In the genomic region with DNA sequence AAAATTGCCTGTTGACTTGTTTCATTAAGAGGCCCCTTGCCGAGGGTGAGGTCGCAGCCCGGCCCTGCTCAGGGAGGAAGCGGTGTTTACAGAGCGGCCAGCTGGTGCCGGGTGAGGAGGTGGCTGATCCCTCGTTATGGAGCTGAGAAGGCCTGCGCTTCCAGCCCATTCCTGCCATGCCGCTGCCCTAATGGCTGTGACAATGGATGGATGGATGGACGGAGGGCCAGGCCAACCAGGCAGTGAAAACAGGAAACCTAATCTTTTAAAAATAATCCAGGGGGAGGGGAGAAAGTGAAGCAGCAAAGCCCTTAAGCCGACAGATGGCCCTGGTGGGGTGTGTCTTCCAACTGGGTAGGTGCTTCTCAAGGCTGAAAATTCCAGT, we compare ENCODE assay signal across 1 cellular context.
TF ChIP-seq lines count a peak whose summit lies in the region.

No MANE protein-coding gene starts in this region.

TF ChIP-seq in HepG2, 621 proteins besides CTCF, POLR2A, EP300 and RAD21 (continued from another document and continues in another):
- TF ChIP-seq, protein P1, sequence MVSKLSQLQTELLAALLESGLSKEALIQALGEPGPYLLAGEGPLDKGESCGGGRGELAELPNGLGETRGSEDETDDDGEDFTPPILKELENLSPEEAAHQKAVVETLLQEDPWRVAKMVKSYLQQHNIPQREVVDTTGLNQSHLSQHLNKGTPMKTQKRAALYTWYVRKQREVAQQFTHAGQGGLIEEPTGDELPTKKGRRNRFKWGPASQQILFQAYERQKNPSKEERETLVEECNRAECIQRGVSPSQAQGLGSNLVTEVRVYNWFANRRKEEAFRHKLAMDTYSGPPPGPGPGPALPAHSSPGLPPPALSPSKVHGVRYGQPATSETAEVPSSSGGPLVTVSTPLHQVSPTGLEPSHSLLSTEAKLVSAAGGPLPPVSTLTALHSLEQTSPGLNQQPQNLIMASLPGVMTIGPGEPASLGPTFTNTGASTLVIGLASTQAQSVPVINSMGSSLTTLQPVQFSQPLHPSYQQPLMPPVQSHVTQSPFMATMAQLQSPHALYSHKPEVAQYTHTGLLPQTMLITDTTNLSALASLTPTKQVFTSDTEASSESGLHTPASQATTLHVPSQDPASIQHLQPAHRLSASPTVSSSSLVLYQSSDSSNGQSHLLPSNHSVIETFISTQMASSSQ (IDR thresholded peaks at IDR 0.05; ENCODE audit: low read depth): no peak
- TF ChIP-seq, protein P1 (CRISPR knock-in tag; IDR thresholded peaks at IDR 0.05; ENCODE audit: borderline replicate concordance): peak; percentile 43; the same call in 1 of the 2 replicates
- TF ChIP-seq NR2F2 (IDR thresholded peaks at IDR 0.05; ENCODE audit: borderline replicate concordance, low read depth) (peak; percentile 39; the same call in 1 of the 2 replicates), ZSCAN22 (CRISPR knock-in tag; IDR thresholded peaks at IDR 0.05) (no peak), ZNF230 (CRISPR knock-in tag; IDR thresholded peaks at IDR 0.05) (0 out of 2 replicates have a peak, but pooled peaks have one; percentile 21), GATAD2A (CRISPR knock-in tag; IDR thresholded peaks at IDR 0.05) (0 out of 2 replicates have a peak, but pooled peaks have one; percentile 36), NR2F1 (CRISPR knock-in tag; IDR thresholded peaks at IDR 0.05) (peak; percentile 18 to 19; a peak in 1 of 4 replicates), ARNT2 (CRISPR knock-in tag; IDR thresholded peaks at IDR 0.05; ENCODE audit: low read depth) (no peak), FOXA3 (CRISPR knock-in tag; IDR thresholded peaks at IDR 0.05) (peak; percentile 93), TBX2 (CRISPR knock-in tag; IDR thresholded peaks at IDR 0.05; ENCODE audit: borderline replicate concordance) (peak; percentile 53; the same call in 1 of the 2 replicates), RFX3 (CRISPR knock-in tag; IDR thresholded peaks at IDR 0.05) (no peak), MTA1 (CRISPR knock-in tag; IDR thresholded peaks at IDR 0.05; ENCODE audit: borderline replicate concordance) (peak; percentile 69; the same call in 1 of the 2 replicates), ARNTL (CRISPR knock-in tag; IDR thresholded peaks at IDR 0.05) (peak; percentile 56; the same call in 1 of the 2 replicates), ZNF777 (CRISPR knock-in tag; IDR thresholded peaks at IDR 0.05) (no peak), MED1 (CRISPR knock-in tag; IDR thresholded peaks at IDR 0.05) (peak; percentile 24; the same call in 1 of the 2 replicates), FOXA1 (IDR thresholded peaks at IDR 0.05) (no peak), FOXA1 (CRISPR knock-in tag; IDR thresholded peaks at IDR 0.05) (peak; percentile 98), ZNF232 (CRISPR knock-in tag; IDR thresholded peaks at IDR 0.05; ENCODE audit: borderline replicate concordance) (0 out of 2 replicates have a peak, but pooled peaks have one; percentile 9), ZNF292 (CRISPR knock-in tag; IDR thresholded peaks at IDR 0.05; ENCODE audit: borderline replicate concordance, low read depth) (peak; percentile 90; the same call in 1 of the 2 replicates), HDAC1 (CRISPR knock-in tag; IDR thresholded peaks at IDR 0.05) (peak; percentile 74), ZNF3 (CRISPR knock-in tag; IDR thresholded peaks at IDR 0.05) (no peak), HMGA1 (CRISPR knock-in tag; conservative IDR thresholded peaks at IDR 0.05) (no peak), ZBTB38 (CRISPR knock-in tag; IDR thresholded peaks at IDR 0.05) (peak; percentile 73), ZFX (CRISPR knock-in tag; IDR thresholded peaks at IDR 0.05; ENCODE audit: low read depth) (peak; percentile 38; the same call in 1 of the 2 replicates), CBFB (CRISPR knock-in tag; IDR thresholded peaks at IDR 0.05) (no peak)
- TF ChIP-seq, protein P2, sequence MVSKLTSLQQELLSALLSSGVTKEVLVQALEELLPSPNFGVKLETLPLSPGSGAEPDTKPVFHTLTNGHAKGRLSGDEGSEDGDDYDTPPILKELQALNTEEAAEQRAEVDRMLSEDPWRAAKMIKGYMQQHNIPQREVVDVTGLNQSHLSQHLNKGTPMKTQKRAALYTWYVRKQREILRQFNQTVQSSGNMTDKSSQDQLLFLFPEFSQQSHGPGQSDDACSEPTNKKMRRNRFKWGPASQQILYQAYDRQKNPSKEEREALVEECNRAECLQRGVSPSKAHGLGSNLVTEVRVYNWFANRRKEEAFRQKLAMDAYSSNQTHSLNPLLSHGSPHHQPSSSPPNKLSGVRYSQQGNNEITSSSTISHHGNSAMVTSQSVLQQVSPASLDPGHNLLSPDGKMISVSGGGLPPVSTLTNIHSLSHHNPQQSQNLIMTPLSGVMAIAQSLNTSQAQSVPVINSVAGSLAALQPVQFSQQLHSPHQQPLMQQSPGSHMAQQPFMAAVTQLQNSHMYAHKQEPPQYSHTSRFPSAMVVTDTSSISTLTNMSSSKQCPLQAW (CRISPR knock-in tag; IDR thresholded peaks at IDR 0.05): peak; percentile 61; the same call in 1 of the 2 replicates
- TF ChIP-seq, protein P3, sequence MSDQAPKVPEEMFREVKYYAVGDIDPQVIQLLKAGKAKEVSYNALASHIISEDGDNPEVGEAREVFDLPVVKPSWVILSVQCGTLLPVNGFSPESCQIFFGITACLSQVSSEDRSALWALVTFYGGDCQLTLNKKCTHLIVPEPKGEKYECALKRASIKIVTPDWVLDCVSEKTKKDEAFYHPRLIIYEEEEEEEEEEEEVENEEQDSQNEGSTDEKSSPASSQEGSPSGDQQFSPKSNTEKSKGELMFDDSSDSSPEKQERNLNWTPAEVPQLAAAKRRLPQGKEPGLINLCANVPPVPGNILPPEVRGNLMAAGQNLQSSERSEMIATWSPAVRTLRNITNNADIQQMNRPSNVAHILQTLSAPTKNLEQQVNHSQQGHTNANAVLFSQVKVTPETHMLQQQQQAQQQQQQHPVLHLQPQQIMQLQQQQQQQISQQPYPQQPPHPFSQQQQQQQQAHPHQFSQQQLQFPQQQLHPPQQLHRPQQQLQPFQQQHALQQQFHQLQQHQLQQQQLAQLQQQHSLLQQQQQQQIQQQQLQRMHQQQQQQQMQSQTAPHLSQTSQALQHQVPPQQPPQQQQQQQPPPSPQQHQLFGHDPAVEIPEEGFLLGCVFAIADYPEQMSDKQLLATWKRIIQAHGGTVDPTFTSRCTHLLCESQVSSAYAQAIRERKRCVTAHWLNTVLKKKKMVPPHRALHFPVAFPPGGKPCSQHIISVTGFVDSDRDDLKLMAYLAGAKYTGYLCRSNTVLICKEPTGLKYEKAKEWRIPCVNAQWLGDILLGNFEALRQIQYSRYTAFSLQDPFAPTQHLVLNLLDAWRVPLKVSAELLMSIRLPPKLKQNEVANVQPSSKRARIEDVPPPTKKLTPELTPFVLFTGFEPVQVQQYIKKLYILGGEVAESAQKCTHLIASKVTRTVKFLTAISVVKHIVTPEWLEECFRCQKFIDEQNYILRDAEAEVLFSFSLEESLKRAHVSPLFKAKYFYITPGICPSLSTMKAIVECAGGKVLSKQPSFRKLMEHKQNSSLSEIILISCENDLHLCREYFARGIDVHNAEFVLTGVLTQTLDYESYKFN (CRISPR knock-in tag; conservative IDR thresholded peaks at IDR 0.05): peak; percentile 75
- TF ChIP-seq, protein P4, sequence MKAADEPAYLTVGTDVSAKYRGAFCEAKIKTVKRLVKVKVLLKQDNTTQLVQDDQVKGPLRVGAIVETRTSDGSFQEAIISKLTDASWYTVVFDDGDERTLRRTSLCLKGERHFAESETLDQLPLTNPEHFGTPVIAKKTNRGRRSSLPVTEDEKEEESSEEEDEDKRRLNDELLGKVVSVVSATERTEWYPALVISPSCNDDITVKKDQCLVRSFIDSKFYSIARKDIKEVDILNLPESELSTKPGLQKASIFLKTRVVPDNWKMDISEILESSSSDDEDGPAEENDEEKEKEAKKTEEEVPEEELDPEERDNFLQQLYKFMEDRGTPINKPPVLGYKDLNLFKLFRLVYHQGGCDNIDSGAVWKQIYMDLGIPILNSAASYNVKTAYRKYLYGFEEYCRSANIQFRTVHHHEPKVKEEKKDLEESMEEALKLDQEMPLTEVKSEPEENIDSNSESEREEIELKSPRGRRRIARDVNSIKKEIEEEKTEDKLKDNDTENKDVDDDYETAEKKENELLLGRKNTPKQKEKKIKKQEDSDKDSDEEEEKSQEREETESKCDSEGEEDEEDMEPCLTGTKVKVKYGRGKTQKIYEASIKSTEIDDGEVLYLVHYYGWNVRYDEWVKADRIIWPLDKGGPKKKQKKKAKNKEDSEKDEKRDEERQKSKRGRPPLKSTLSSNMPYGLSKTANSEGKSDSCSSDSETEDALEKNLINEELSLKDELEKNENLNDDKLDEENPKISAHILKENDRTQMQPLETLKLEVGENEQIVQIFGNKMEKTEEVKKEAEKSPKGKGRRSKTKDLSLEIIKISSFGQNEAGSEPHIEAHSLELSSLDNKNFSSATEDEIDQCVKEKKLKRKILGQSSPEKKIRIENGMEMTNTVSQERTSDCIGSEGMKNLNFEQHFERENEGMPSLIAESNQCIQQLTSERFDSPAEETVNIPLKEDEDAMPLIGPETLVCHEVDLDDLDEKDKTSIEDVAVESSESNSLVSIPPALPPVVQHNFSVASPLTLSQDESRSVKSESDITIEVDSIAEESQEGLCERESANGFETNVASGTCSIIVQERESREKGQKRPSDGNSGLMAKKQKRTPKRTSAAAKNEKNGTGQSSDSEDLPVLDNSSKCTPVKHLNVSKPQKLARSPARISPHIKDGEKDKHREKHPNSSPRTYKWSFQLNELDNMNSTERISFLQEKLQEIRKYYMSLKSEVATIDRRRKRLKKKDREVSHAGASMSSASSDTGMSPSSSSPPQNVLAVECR (CRISPR knock-in tag; IDR thresholded peaks at IDR 0.05; ENCODE audit: borderline replicate concordance): peak; percentile 91
- TF ChIP-seq, protein P5, sequence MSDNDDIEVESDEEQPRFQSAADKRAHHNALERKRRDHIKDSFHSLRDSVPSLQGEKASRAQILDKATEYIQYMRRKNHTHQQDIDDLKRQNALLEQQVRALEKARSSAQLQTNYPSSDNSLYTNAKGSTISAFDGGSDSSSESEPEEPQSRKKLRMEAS (IDR thresholded peaks at IDR 0.05): 0 out of 2 replicates have a peak, but pooled peaks have one; percentile 27
- TF ChIP-seq, protein P6, sequence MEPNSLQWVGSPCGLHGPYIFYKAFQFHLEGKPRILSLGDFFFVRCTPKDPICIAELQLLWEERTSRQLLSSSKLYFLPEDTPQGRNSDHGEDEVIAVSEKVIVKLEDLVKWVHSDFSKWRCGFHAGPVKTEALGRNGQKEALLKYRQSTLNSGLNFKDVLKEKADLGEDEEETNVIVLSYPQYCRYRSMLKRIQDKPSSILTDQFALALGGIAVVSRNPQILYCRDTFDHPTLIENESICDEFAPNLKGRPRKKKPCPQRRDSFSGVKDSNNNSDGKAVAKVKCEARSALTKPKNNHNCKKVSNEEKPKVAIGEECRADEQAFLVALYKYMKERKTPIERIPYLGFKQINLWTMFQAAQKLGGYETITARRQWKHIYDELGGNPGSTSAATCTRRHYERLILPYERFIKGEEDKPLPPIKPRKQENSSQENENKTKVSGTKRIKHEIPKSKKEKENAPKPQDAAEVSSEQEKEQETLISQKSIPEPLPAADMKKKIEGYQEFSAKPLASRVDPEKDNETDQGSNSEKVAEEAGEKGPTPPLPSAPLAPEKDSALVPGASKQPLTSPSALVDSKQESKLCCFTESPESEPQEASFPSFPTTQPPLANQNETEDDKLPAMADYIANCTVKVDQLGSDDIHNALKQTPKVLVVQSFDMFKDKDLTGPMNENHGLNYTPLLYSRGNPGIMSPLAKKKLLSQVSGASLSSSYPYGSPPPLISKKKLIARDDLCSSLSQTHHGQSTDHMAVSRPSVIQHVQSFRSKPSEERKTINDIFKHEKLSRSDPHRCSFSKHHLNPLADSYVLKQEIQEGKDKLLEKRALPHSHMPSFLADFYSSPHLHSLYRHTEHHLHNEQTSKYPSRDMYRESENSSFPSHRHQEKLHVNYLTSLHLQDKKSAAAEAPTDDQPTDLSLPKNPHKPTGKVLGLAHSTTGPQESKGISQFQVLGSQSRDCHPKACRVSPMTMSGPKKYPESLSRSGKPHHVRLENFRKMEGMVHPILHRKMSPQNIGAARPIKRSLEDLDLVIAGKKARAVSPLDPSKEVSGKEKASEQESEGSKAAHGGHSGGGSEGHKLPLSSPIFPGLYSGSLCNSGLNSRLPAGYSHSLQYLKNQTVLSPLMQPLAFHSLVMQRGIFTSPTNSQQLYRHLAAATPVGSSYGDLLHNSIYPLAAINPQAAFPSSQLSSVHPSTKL (CRISPR knock-in tag; IDR thresholded peaks at IDR 0.05): peak; percentile 56
- TF ChIP-seq, protein P7, sequence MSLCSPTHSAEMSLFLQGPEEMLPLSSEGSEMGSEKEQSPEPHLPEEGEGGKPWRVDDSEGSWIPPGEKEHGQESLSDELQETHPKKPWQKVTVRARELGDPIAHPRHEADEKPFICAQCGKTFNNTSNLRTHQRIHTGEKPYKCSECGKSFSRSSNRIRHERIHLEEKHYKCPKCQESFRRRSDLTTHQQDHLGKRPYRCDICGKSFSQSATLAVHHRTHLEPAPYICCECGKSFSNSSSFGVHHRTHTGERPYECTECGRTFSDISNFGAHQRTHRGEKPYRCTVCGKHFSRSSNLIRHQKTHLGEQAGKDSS (CRISPR knock-in tag; IDR thresholded peaks at IDR 0.05; ENCODE audit: borderline replicate concordance, low read depth): peak; percentile 87; the same call in 1 of the 2 replicates
- TF ChIP-seq, protein P8, sequence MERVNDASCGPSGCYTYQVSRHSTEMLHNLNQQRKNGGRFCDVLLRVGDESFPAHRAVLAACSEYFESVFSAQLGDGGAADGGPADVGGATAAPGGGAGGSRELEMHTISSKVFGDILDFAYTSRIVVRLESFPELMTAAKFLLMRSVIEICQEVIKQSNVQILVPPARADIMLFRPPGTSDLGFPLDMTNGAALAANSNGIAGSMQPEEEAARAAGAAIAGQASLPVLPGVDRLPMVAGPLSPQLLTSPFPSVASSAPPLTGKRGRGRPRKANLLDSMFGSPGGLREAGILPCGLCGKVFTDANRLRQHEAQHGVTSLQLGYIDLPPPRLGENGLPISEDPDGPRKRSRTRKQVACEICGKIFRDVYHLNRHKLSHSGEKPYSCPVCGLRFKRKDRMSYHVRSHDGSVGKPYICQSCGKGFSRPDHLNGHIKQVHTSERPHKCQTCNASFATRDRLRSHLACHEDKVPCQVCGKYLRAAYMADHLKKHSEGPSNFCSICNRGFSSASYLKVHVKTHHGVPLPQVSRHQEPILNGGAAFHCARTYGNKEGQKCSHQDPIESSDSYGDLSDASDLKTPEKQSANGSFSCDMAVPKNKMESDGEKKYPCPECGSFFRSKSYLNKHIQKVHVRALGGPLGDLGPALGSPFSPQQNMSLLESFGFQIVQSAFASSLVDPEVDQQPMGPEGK (CRISPR knock-in tag; IDR thresholded peaks at IDR 0.05): peak; percentile 45
